Comparison of ENCODE assay signal across 9 cellular contexts in genomic region chr3:116614795-116615362, GRCh38.
DNase-seq lines count a peak whose midpoint lies in the region; ATAC-seq and TF ChIP-seq lines count a peak whose summit lies in the region.
"Had no signal": no experiment of that assay in that cellular context is flagged by ENCODE, and none has a peak within 500 bp of the region (broad histone marks: within the 10 kb centered on the region; RNA-seq: fewer than 3 reads in every experiment).

No MANE protein-coding gene starts in this region.

- H3K27ac ChIP-seq in transverse colon (no peak overlapping the region), right atrium auricular region (no peak overlapping the region)

- H3K27ac Mint-ChIP-seq in Calu3 (ENCODE audit: unreplicated experiment) (no peak overlapping the region), glutamatergic neuron (ENCODE audit: unreplicated experiment) (no peak overlapping the region)
- no peak overlapping the region for H3K27ac Mint-ChIP-seq in activated naive CD8-positive, alpha-beta T cell treated with anti-CD3 and anti-CD28 coated beads, Interleukin-2, amount 50 U/mL, for 24 hours

- TF ChIP-seq POLR2A in transverse colon (IDR thresholded peaks at IDR 0.05), result no peak

- TF ChIP-seq EP300 in transverse colon (IDR thresholded peaks at IDR 0.05; ENCODE audit: low read depth), result no peak

- intact Hi-C loops in Calu3 (cut with micrococcal nuclease; ENCODE audit: unreplicated experiment), result loop anchor here (2.0 kb wide), 1 partner anchor 144 kb away; no protein-coding TSS in a partner anchor
- intact Hi-C loops in transverse colon (cut with DNase I; ENCODE audit: low total_unique reads), result no loop called here

- H3K36me3 ChIP-seq in transverse colon, result no peaks in the 10 kb centered on the region
- no peaks in the 10 kb centered on the region for H3K36me3 ChIP-seq in right atrium auricular region

- H3K27me3 Mint-ChIP-seq in Calu3 (ENCODE audit: unreplicated experiment) (peaks cover 47% of the 10 kb centered on the region), glutamatergic neuron (ENCODE audit: unreplicated experiment) (no peaks in the 10 kb centered on the region)
- H3K27me3 Mint-ChIP-seq in activated naive CD8-positive, alpha-beta T cell treated with anti-CD3 and anti-CD28 coated beads, Interleukin-2, amount 50 U/mL, for 24 hours, result no peaks in the 10 kb centered on the region

- H3K36me3 Mint-ChIP-seq in Calu3 (ENCODE audit: insufficient read depth, unreplicated experiment) (no peaks in the 10 kb centered on the region), glutamatergic neuron (ENCODE audit: unreplicated experiment) (no peaks in the 10 kb centered on the region)
- H3K36me3 Mint-ChIP-seq in activated naive CD8-positive, alpha-beta T cell treated with anti-CD3 and anti-CD28 coated beads, Interleukin-2, amount 50 U/mL, for 24 hours (ENCODE audit: low read depth), result no peaks in the 10 kb centered on the region

- 31 to 46% methylated on average over 4 of the region's 4 CpGs for WGBS in transverse colon (ENCODE audit: low coverage in 1 of 2), 2 donors

- H3K4me1 Mint-ChIP-seq in Calu3 (ENCODE audit: low read depth, unreplicated experiment), result no peaks in the 10 kb centered on the region
- peaks cover 8% of the 10 kb centered on the region for H3K4me1 Mint-ChIP-seq in glutamatergic neuron (ENCODE audit: low read depth, unreplicated experiment)
- H3K4me1 Mint-ChIP-seq in activated naive CD8-positive, alpha-beta T cell treated with anti-CD3 and anti-CD28 coated beads, Interleukin-2, amount 50 U/mL, for 24 hours, result no peaks in the 10 kb centered on the region

- H3K9me3 ChIP-seq in transverse colon (no peaks in the 10 kb centered on the region), right atrium auricular region (no peaks in the 10 kb centered on the region)

- H3K4me3 Mint-ChIP-seq in Calu3 (ENCODE audit: low read depth, unreplicated experiment) (no peak overlapping the region), glutamatergic neuron (ENCODE audit: unreplicated experiment) (no peak overlapping the region)
- H3K4me3 Mint-ChIP-seq in activated naive CD8-positive, alpha-beta T cell treated with anti-CD3 and anti-CD28 coated beads, Interleukin-2, amount 50 U/mL, for 24 hours, result no peak overlapping the region

- H3K4me3 ChIP-seq in transverse colon (no peak overlapping the region), right atrium auricular region (no peak overlapping the region)

- H3K9me3 Mint-ChIP-seq in Calu3 (ENCODE audit: low read depth, unreplicated experiment) (no peaks in the 10 kb centered on the region), glutamatergic neuron (ENCODE audit: unreplicated experiment) (no peaks in the 10 kb centered on the region)
- peaks cover 5% of the 10 kb centered on the region for H3K9me3 Mint-ChIP-seq in activated naive CD8-positive, alpha-beta T cell treated with anti-CD3 and anti-CD28 coated beads, Interleukin-2, amount 50 U/mL, for 24 hours

- no TSS peak for BruUV-seq in Calu3 (replicated peaks; lab: Mats Ljungman, UMichigan)

- DNase-seq in Calu3 (no peak), NCI-H82 treated with DMSO at 0.1 percent for 48 hours (lab: John Stamatoyannopoulos, UW; ENCODE audit: unreplicated experiment) (peak; percentile 43), glutamatergic neuron (no peak), transverse colon (no peak), right atrium auricular region (ENCODE audit: low spot score) (no peak)
- DNase-seq in activated naive CD8-positive, alpha-beta T cell treated with anti-CD3 and anti-CD28 coated beads, Interleukin-2, amount 50 U/mL, for 24 hours, result no peak
- DNase-seq: NCI-H1417 treated with DMSO at 0.1 percent for 48 hours had no signal

- H3K27me3 ChIP-seq in transverse colon, result no peaks in the 10 kb centered on the region
- H3K27me3 ChIP-seq in right atrium auricular region, result no peaks in the 10 kb centered on the region

- CTCF ChIA-PET in Calu3 (lab: Charles Lee), result interaction anchor here (0.7 to 0.8 kb wide), 2 partner anchors 9 to 143 kb away, joined by 3 to 4 read pairs; no protein-coding TSS in a partner anchor

- H3K4me1 ChIP-seq in transverse colon (no peaks in the 10 kb centered on the region), right atrium auricular region (no peaks in the 10 kb centered on the region)

- in situ Hi-C loops in transverse colon (cut with MboI; ENCODE audit: low pct_ligation_motif_present in 1 of 4, low pct_unique_long_range_greater_than_20kb in 1 of 4, low sequenced_read_pairs in 3 of 4), result no loop called here

- peak; percentile 22 for TF ChIP-seq CTCF in Calu3 (IDR thresholded peaks at IDR 0.05; ENCODE audit: unreplicated experiment)
- TF ChIP-seq CTCF in glutamatergic neuron (IDR thresholded peaks at IDR 0.05; ENCODE audit: partially characterized antibody, unreplicated experiment), result peak; percentile 78
- TF ChIP-seq CTCF in transverse colon (IDR thresholded peaks at IDR 0.05), result peak in 1 of 5 experiments; percentile 25
- peak in 1 of 2 donors; percentile 48 for TF ChIP-seq CTCF in right atrium auricular region (IDR thresholded peaks at IDR 0.05)

- ATAC-seq in GM19035 (IDR thresholded peaks at IDR 0.05; ENCODE audit: unreplicated experiment) (peak; percentile 75), GM19351 (IDR thresholded peaks at IDR 0.05; ENCODE audit: unreplicated experiment) (no peak)
- no peak for ATAC-seq in activated naive CD8-positive, alpha-beta T cell treated with anti-CD3 and anti-CD28 coated beads, Interleukin-2, amount 50 U/mL, for 24 hours
